ENCODE assay signal across 1 cellular context in genomic region chr6:23040899-23041298, GRCh38.
"Had no signal": no experiment of that assay in that cellular context is flagged by ENCODE, and none has a peak within 500 bp of the region (broad histone marks: within the 10 kb centered on the region; RNA-seq: fewer than 3 reads in every experiment).

No MANE protein-coding gene starts in this region.

- H3K9me3 ChIP-seq: MG63 had no signal

- H3K36me3 ChIP-seq: MG63 had no signal

- H3K4me3 ChIP-seq: MG63 had no signal

- H3K27me3 ChIP-seq: MG63 had no signal
